ENCODE assay signal across 1 cellular context in genomic region chr2:241895427-241895731, GRCh38.
TF ChIP-seq lines count a peak whose summit lies in the region.

No MANE protein-coding gene starts in this region.

TF ChIP-seq in liver, 16 proteins besides CTCF, POLR2A, EP300 and RAD21 (continued from another document):
- TF ChIP-seq ATF3 (IDR thresholded peaks at IDR 0.05) (no peak), TAF1 (conservative IDR thresholded peaks at IDR 0.05) (no peak)
